10 cellular contexts compared by ENCODE assay signal in genomic region chr20:55616367-55616766, GRCh38.
"Had no signal": no experiment of that assay in that cellular context is flagged by ENCODE, and none has a peak within 500 bp of the region (broad histone marks: within the 10 kb centered on the region; RNA-seq: fewer than 3 reads in every experiment).

No MANE protein-coding gene starts in this region.

- H3K9me3 ChIP-seq: HAP-1 had no signal

- H3K4me2 ChIP-seq: KMS-11 had no signal

- H3K36me3 ChIP-seq: HAP-1 had no signal

- ATAC-seq: HCT116 had no signal

- DNase-seq: GM23248, GOT3, H7, IMR-90, Karpas-422, KBM-7 had no signal

- H2AFZ ChIP-seq: GM23248 had no signal

- H3K4me1 ChIP-seq: HAP-1 had no signal

- H3K4me3 ChIP-seq: GM23248, HAP-1 had no signal

- H3K27ac ChIP-seq: GM23248, HL-60, KMS-11 had no signal

- H3K9ac ChIP-seq: GM23248, KMS-11 had no signal
